Comparison of ENCODE assay signal across 2 cellular contexts in genomic region chr18:9808530-9809241, GRCh38.
TF ChIP-seq lines count a peak whose summit lies in the region.

No MANE protein-coding gene starts in this region.

TF ChIP-seq in H1, 55 proteins besides CTCF, POLR2A, EP300 and RAD21 (continued from another document):
- peak; percentile 98 for TF ChIP-seq TEAD4 (IDR thresholded peaks at IDR 0.05; ENCODE audit: low read depth, low read length)
- TF ChIP-seq NANOG (IDR thresholded peaks at IDR 0.05; ENCODE audit: insufficient read depth, low read depth, low read length, poor library complexity, severe bottlenecking) = no peak
- TF ChIP-seq SP2 (IDR thresholded peaks at IDR 0.05; ENCODE audit: low read length) = no peak
- no peak for TF ChIP-seq EZH2 (IDR thresholded peaks at IDR 0.05; ENCODE audit: low read depth, low read length, severe bottlenecking)
- no peak for TF ChIP-seq RBBP5 (IDR thresholded peaks at IDR 0.05; ENCODE audit: borderline replicate concordance, low read depth, low read length)
- peak; percentile 55; the same call in 1 of the 2 replicates for TF ChIP-seq YY1 (IDR thresholded peaks at IDR 0.05; ENCODE audit: low read depth, low read length)
- no peak for TF ChIP-seq HDAC6 (IDR thresholded peaks at IDR 0.05; ENCODE audit: low read depth, low read length)
- TF ChIP-seq KDM1A (IDR thresholded peaks at IDR 0.05; ENCODE audit: borderline replicate concordance, low read length) = no peak

TF ChIP-seq in HepG2, 621 proteins besides CTCF, POLR2A, EP300 and RAD21 (continued from another document and continues in another):
- TF ChIP-seq STAT6 (CRISPR knock-in tag; IDR thresholded peaks at IDR 0.05; ENCODE audit: borderline replicate concordance) (0 out of 2 replicates have a peak, but pooled peaks have one; percentile 21), ZBTB7B (CRISPR knock-in tag; IDR thresholded peaks at IDR 0.05) (peak; percentile 48; the same call in 1 of the 2 replicates), SP1 (IDR thresholded peaks at IDR 0.05) (no peak), SP1 (CRISPR knock-in tag; IDR thresholded peaks at IDR 0.05) (no peak), MEIS2 (CRISPR knock-in tag; IDR thresholded peaks at IDR 0.05) (0 out of 2 replicates have a peak, but pooled peaks have one; percentile 36), RAD51 (IDR thresholded peaks at IDR 0.05; ENCODE audit: borderline replicate concordance) (no peak), ZNF205 (CRISPR knock-in tag; IDR thresholded peaks at IDR 0.05) (peak; percentile 79; the same call in 1 of the 2 replicates), NR2F1 (CRISPR knock-in tag; IDR thresholded peaks at IDR 0.05) (peak; percentile 55 to 84; a peak in 3 of 4 replicates), HOMEZ (CRISPR knock-in tag; IDR thresholded peaks at IDR 0.05; ENCODE audit: low read depth) (peak; percentile 56; the same call in 1 of the 2 replicates), ZBTB1 (CRISPR knock-in tag; IDR thresholded peaks at IDR 0.05; ENCODE audit: borderline replicate concordance) (no peak), ARID4A (CRISPR knock-in tag; IDR thresholded peaks at IDR 0.05; ENCODE audit: borderline replicate concordance) (peak; percentile 47; the same call in 1 of the 2 replicates), ZNF136 (CRISPR knock-in tag; IDR thresholded peaks at IDR 0.05; ENCODE audit: low read depth) (no peak), ZNF609 (CRISPR knock-in tag; IDR thresholded peaks at IDR 0.05; ENCODE audit: borderline replicate concordance) (peak; percentile 39; the same call in 1 of the 2 replicates), SNAPC2 (CRISPR knock-in tag; IDR thresholded peaks at IDR 0.05) (0 out of 2 replicates have a peak, but pooled peaks have one; percentile 35), ZNF280D (CRISPR knock-in tag; IDR thresholded peaks at IDR 0.05) (peak; percentile 31; the same call in 1 of the 2 replicates), ZNF34 (CRISPR knock-in tag; IDR thresholded peaks at IDR 0.05; ENCODE audit: borderline replicate concordance) (no peak), FOSL2 (CRISPR knock-in tag; IDR thresholded peaks at IDR 0.05) (peak; percentile 77), ZBTB8A (CRISPR knock-in tag; IDR thresholded peaks at IDR 0.05; ENCODE audit: borderline replicate concordance, low read depth) (no peak), CREM (IDR thresholded peaks at IDR 0.05) (peak; percentile 50; the same call in 1 of the 2 replicates), CREM (CRISPR knock-in tag; IDR thresholded peaks at IDR 0.05) (no peak), ZNF468 (CRISPR knock-in tag; IDR thresholded peaks at IDR 0.05) (no peak), ADNP (CRISPR knock-in tag; IDR thresholded peaks at IDR 0.05) (no peak), ZNF251 (CRISPR knock-in tag; IDR thresholded peaks at IDR 0.05) (no peak), MTA3 (CRISPR knock-in tag; IDR thresholded peaks at IDR 0.05) (no peak), MLXIP (CRISPR knock-in tag; IDR thresholded peaks at IDR 0.05; ENCODE audit: borderline replicate concordance) (no peak), SIX1 (CRISPR knock-in tag; IDR thresholded peaks at IDR 0.05; ENCODE audit: borderline replicate concordance) (peak; percentile 73), RARA (CRISPR knock-in tag; IDR thresholded peaks at IDR 0.05) (peak; percentile 91), MTA1 (CRISPR knock-in tag; IDR thresholded peaks at IDR 0.05; ENCODE audit: borderline replicate concordance) (no peak), ZNF724P (CRISPR knock-in tag; IDR thresholded peaks at IDR 0.05; ENCODE audit: borderline replicate concordance) (no peak), MXD4 (CRISPR knock-in tag; IDR thresholded peaks at IDR 0.05) (0 out of 2 replicates have a peak, but pooled peaks have one; percentile 29), ATF7-NPFF (CRISPR knock-in tag; IDR thresholded peaks at IDR 0.05; ENCODE audit: low read depth) (no peak), NFATC3 (CRISPR knock-in tag; IDR thresholded peaks at IDR 0.05) (no peak)
